Comparison of ENCODE assay signal across 28 cellular contexts in the genomic region with DNA sequence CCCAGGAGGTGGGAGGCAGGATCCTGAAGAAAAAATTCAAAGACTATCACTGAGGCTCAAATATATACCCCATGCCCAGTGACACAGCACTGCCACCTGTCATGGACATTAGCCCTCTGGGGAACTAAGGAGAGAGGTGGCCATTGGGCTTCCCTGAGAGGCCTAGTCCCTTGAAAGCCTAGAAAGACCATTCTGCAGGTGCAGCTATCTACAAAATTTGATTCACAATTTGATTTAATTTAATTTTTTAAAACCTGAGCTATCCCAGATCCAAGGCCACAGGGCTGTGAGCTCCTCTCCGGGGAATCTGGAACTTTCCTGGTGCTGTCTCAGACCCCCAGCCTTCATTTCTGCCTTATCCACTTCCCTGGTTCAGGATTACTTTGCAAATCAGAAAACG.
"Had no signal": no experiment of that assay in that cellular context is flagged by ENCODE, and none has a peak within 500 bp of the region (broad histone marks: within the 10 kb centered on the region; RNA-seq: fewer than 3 reads in every experiment).

No MANE protein-coding gene starts in this region.

- H3K27me3 ChIP-seq: neural progenitor cell, neutrophil, pancreas, right lobe of liver, sigmoid colon, spleen, suprapubic skin, testis, tibial artery, transverse colon, vagina had no signal

- DNase-seq: naive thymus-derived CD4-positive, alpha-beta T cell; natural killer cell; nucleus accumbens; pancreas; right cardiac atrium; right lobe of liver; sigmoid colon; spleen; stimulated activated CD4-positive, alpha-beta T cell treated with anti-CD3 and anti-CD28 coated beads, Interleukin-12 subunit alpha, Interleukin-12 subunit beta, amount 100 ng/mL, for 4 hours; stimulated activated CD4-positive, alpha-beta T cell treated with anti-CD3 and anti-CD28 coated beads, Interleukin-1b, Interleukin-23, amount 100 ng/mL, for 48 hours; stimulated activated CD4-positive, alpha-beta T cell treated with anti-CD3 and anti-CD28 coated beads, Interleukin-4, amount 100 ng/mL, for 1 hour; stimulated activated CD4-positive, alpha-beta T cell treated with anti-CD3 and anti-CD28 coated beads, Interleukin-4, amount 100 ng/mL, for 4 hours; stimulated activated CD8-positive, alpha-beta memory T cell treated with anti-CD3 and anti-CD28 coated beads, Interleukin-4, amount 100 ng/mL, for 48 hours; stimulated activated naive CD4-positive, alpha-beta T cell; stimulated activated naive CD8-positive, alpha-beta T cell treated with anti-CD3 and anti-CD28 coated beads, Interleukin-15, amount 100 ng/mL, for 72 hours; stimulated activated naive CD8-positive, alpha-beta T cell treated with anti-CD3 and anti-CD28 coated beads, Interleukin-15, Interleukin-2, amounts not matched to agents 100 U/mL and 50 U/mL, for 24 hours; substantia nigra; testis; tibial artery; transverse colon had no signal

- H3K27ac ChIP-seq: neural progenitor cell, neutrophil, pancreas, prostate gland, right lobe of liver, sigmoid colon, skin epidermis, spleen, suprapubic skin, testis, tibial artery, transverse colon, vagina had no signal

- H3K4me1 ChIP-seq: pancreas, prostate gland, right lobe of liver, sigmoid colon, spleen, suprapubic skin, testis, tibial artery, transverse colon, vagina had no signal

- H3K9me3 ChIP-seq: neutrophil, pancreas, prostate gland, right lobe of liver, sigmoid colon, suprapubic skin, testis, tibial artery, transverse colon, vagina had no signal

- H3K4me3 ChIP-seq: neural progenitor cell, pancreas, prostate gland, right lobe of liver, sigmoid colon, skin epidermis, smooth muscle cell, spleen, suprapubic skin, testis, tibial artery, transverse colon, vagina had no signal

- H3K36me3 ChIP-seq: neural progenitor cell, neutrophil, pancreas, prostate gland, right lobe of liver, sigmoid colon, spleen, suprapubic skin, tibial artery, transverse colon, vagina had no signal

- ATAC-seq: naive thymus-derived CD4-positive, alpha-beta T cell; natural killer cell; pancreas; right cardiac atrium; right lobe of liver; stimulated activated memory B cell treated with anti-CD40 and anti-IgM and Interleukin-4, amounts not matched to agents 10 μg/mL and 1 μg/mL and 100 μg/mL, for 72 hours; stimulated activated naive CD8-positive, alpha-beta T cell treated with anti-CD3 and anti-CD28 coated beads, Interleukin-15, amount 100 ng/mL, for 72 hours; stimulated activated naive CD8-positive, alpha-beta T cell treated with anti-CD3 and anti-CD28 coated beads, Interleukin-15, Interleukin-2, amounts not matched to agents 100 U/mL and 50 U/mL, for 24 hours had no signal
